In genomic region chr1:205631010-205631726, GRCh38 we compare ENCODE assay signal across 8 cellular contexts. TPM values are rescaled to one million over a fixed set of nuclear protein-coding genes. Genes with fewer than 3 reads are reported as not detected.
DNase-seq lines count a peak whose midpoint lies in the region; ATAC-seq and TF ChIP-seq lines count a peak whose summit lies in the region.

No MANE protein-coding gene starts in this region.

- H3K27ac ChIP-seq in right atrium auricular region = peak overlapping the region; percentile 91 to 92
- peak overlapping the region; percentile 92 for H3K27ac ChIP-seq in rectal smooth muscle tissue (ENCODE audit: low read depth, low read length)
- peak overlapping the region; percentile 98 for H3K27ac ChIP-seq in vagina

- H3K27me3 ChIP-seq in right atrium auricular region = no peaks in the 10 kb centered on the region
- no peaks in the 10 kb centered on the region for H3K27me3 ChIP-seq in rectal smooth muscle tissue (ENCODE audit: control insufficient read depth, insufficient read depth, low read length)
- H3K27me3 ChIP-seq in vagina = no peaks in the 10 kb centered on the region

- intact Hi-C loops in vagina (cut with DNase I) = loop anchor here (5.0 kb wide), 1 partner anchor 34 kb away; no protein-coding TSS in a partner anchor

- ATAC-seq in GM18502 (IDR thresholded peaks at IDR 0.05; ENCODE audit: poor library complexity, unreplicated experiment) (peak; percentile 59), HG02938 (IDR thresholded peaks at IDR 0.05; ENCODE audit: unreplicated experiment) (peak; percentile 60)

- peak; percentile 36 for DNase-seq in NCI-H1694 (lab: John Stamatoyannopoulos, UW)
- DNase-seq in T-helper 1 cell = peak; percentile 63 to 95 (median 75)
- DNase-seq in amniotic stem cell (lab: John Stamatoyannopoulos, UW) = peak; percentile 52
- DNase-seq in right atrium auricular region (ENCODE audit: low spot score) = peak; percentile 63
- DNase-seq in vagina (ENCODE audit: extremely low spot score in 2 of 2) = no peak

- peaks cover 0 to 25% of the 10 kb centered on the region in 2 donors for H3K4me1 ChIP-seq in right atrium auricular region
- H3K4me1 ChIP-seq in rectal smooth muscle tissue (ENCODE audit: control insufficient read depth, insufficient read depth, low read length) = peaks cover 14% of the 10 kb centered on the region
- peaks cover 59% of the 10 kb centered on the region for H3K4me1 ChIP-seq in vagina

- H3K36me3 ChIP-seq in right atrium auricular region (no peaks in the 10 kb centered on the region), rectal smooth muscle tissue (ENCODE audit: control insufficient read depth, insufficient read depth, low read length) (no peaks in the 10 kb centered on the region), vagina (no peaks in the 10 kb centered on the region)

- H3K9me3 ChIP-seq in right atrium auricular region (no peaks in the 10 kb centered on the region), vagina (no peaks in the 10 kb centered on the region)

- TF ChIP-seq CTCF in right atrium auricular region (IDR thresholded peaks at IDR 0.05) (no peak), vagina (IDR thresholded peaks at IDR 0.05) (no peak)

- H3K9ac ChIP-seq in rectal smooth muscle tissue (ENCODE audit: low read length) = peak overlapping the region; percentile 39

- peak in 1 of 2 donors; percentile 6 for TF ChIP-seq POLR2A in vagina (IDR thresholded peaks at IDR 0.05)

- peak overlapping the region; percentile 69 to 82 for H3K4me3 ChIP-seq in right atrium auricular region
- peak overlapping the region; percentile 69 for H3K4me3 ChIP-seq in rectal smooth muscle tissue (ENCODE audit: low read length)
- peak overlapping the region; percentile 76 to 86 for H3K4me3 ChIP-seq in vagina

RNA-seq across cellular contexts. Expression of gene ELK4, which starts 0.6 kb away (rescaled TPM):
- total RNA-seq in right atrium auricular region (10 to 100 TPM; 18.8 to 19.1 TPM), vagina (24.1 TPM)

RNA-seq across cellular contexts. Expression of gene SLC45A3, which starts 49.1 kb away (rescaled TPM):
- total RNA-seq in right atrium auricular region = 1 to 10 TPM; 2.6 to 2.7 TPM
- 0.25 TPM for total RNA-seq in vagina

Comparison
In these comparisons a context has a peak if more than half of its experiments do, and no peak if none do; other contexts are left out.
1. DNase-seq: peak in NCI-H1694 (single experiment), T-helper 1 cell (5 of 5), amniotic stem cell (single experiment) and right atrium auricular region (single experiment); none in vagina (0 of 2).
2. Peak in every context shown above with its lines, with median percentiles within 50 percentile points of each other: H3K27ac ChIP-seq and H3K4me3 ChIP-seq.